ENCODE assay signal across 8 cellular contexts in genomic region chr10:93080350-93081046, GRCh38. TPM values are rescaled to one million over a fixed set of nuclear protein-coding genes. Genes with fewer than 3 reads are reported as not detected.
A peak's percentile ranks its signal among the peaks of the same experiment; 100 is the strongest.
DNase-seq lines count a peak whose midpoint lies in the region; ATAC-seq and TF ChIP-seq lines count a peak whose summit lies in the region.

No MANE protein-coding gene starts in this region.

- H3K4me2 ChIP-seq in DND-41 (ENCODE audit: insufficient read depth, low read length): no peak overlapping the region

- H3K36me3 ChIP-seq in DND-41 (ENCODE audit: insufficient read depth, low read length) (no peaks in the 10 kb centered on the region), SJSA1 (no peaks in the 10 kb centered on the region), adipocyte (ENCODE audit: control insufficient read depth, insufficient read depth, low read length, severe bottlenecking) (no peaks in the 10 kb centered on the region), left ventricle myocardium inferior (no peaks in the 10 kb centered on the region)

- H3K79me2 ChIP-seq in DND-41 (ENCODE audit: insufficient read depth, low read length): no peaks in the 10 kb centered on the region

- H3K9ac ChIP-seq in DND-41 (ENCODE audit: low read depth, low read length): no peak overlapping the region
- H3K9ac ChIP-seq in adipocyte (ENCODE audit: low read length): peak overlapping the region; percentile 39

- intact Hi-C loops in left ventricle myocardium inferior (cut with micrococcal nuclease): no loop called here

- no peak overlapping the region for H3K27ac ChIP-seq in DND-41 (ENCODE audit: low read length)
- H3K27ac ChIP-seq in SJSA1: peak overlapping the region; percentile 56
- H3K27ac ChIP-seq in left ventricle myocardium inferior (replicated peaks): no peak overlapping the region

- no peak overlapping the region for H3K4me3 ChIP-seq in DND-41 (ENCODE audit: low read depth in 1 of 2, low read length in 2 of 2)
- no peak overlapping the region for H3K4me3 ChIP-seq in SJSA1
- peak overlapping the region; percentile 63 for H3K4me3 ChIP-seq in adipocyte (ENCODE audit: low read length)
- no peak overlapping the region for H3K4me3 ChIP-seq in left ventricle myocardium inferior
- no peak overlapping the region for H3K4me3 ChIP-seq in retinal pigment epithelial cell (ENCODE audit: low read length)

- no peaks in the 10 kb centered on the region for H3K4me1 ChIP-seq in DND-41 (ENCODE audit: insufficient read depth, low read length)
- peaks cover 67% of the 10 kb centered on the region for H3K4me1 ChIP-seq in SJSA1 (replicated peaks)
- H3K4me1 ChIP-seq in adipocyte (ENCODE audit: control insufficient read depth, insufficient read depth, low read length): peaks cover 17% of the 10 kb centered on the region
- H3K4me1 ChIP-seq in left ventricle myocardium inferior: peaks cover under 1% of the 10 kb centered on the region

- ATAC-seq in DND-41 (ENCODE audit: insufficient read depth, low read depth): peak; percentile 80
- peak; percentile 57 for ATAC-seq in HG02588 (IDR thresholded peaks at IDR 0.05; ENCODE audit: unreplicated experiment)
- ATAC-seq in HG03139 (IDR thresholded peaks at IDR 0.05; ENCODE audit: unreplicated experiment): no peak

- TF ChIP-seq CTCF in DND-41 (IDR thresholded peaks at IDR 0.05; ENCODE audit: borderline replicate concordance, extremely low read depth, low read length, poor library complexity, severe bottlenecking): peak; percentile 82
- TF ChIP-seq CTCF in left ventricle myocardium inferior (IDR thresholded peaks at IDR 0.05; ENCODE audit: borderline replicate concordance): peak; percentile 87
- peak; percentile 84 for TF ChIP-seq CTCF in retinal pigment epithelial cell (conservative IDR thresholded peaks at IDR 0.05; ENCODE audit: low read depth, low read length)

- peak; percentile 45 for DNase-seq in DND-41
- peak; percentile 72 to 76 for DNase-seq in SJSA1 (ENCODE audit: low read depth in 1 of 2, low spot score in 2 of 2)
- DNase-seq in adipocyte (ENCODE audit: low read depth): peak; percentile 81
- DNase-seq in left ventricle myocardium inferior: peak; percentile 36
- no peak for DNase-seq in retinal pigment epithelial cell (ENCODE audit: low read depth)
- DNase-seq in NCI-H128 (lab: John Stamatoyannopoulos, UW; ENCODE audit: unreplicated experiment): no peak

- no peak overlapping the region for H2AFZ ChIP-seq in DND-41 (ENCODE audit: low read depth, low read length)

- 0 out of 2 replicates have a peak, but pooled peaks cover 3% of the 10 kb centered on the region for H4K20me1 ChIP-seq in DND-41 (ENCODE audit: insufficient read depth, low read length)

- H3K9me3 ChIP-seq in DND-41 (ENCODE audit: insufficient read depth, low read length, severe bottlenecking): no peaks in the 10 kb centered on the region
- H3K9me3 ChIP-seq in SJSA1 (replicated peaks): no peaks in the 10 kb centered on the region
- no peaks in the 10 kb centered on the region for H3K9me3 ChIP-seq in adipocyte (ENCODE audit: control insufficient read depth, low read length)
- no peaks in the 10 kb centered on the region for H3K9me3 ChIP-seq in left ventricle myocardium inferior (replicated peaks)

- H3K27me3 ChIP-seq in DND-41 (ENCODE audit: insufficient read depth, low read length, poor library complexity) (peaks cover 7% of the 10 kb centered on the region), SJSA1 (replicated peaks) (no peaks in the 10 kb centered on the region), adipocyte (replicated peaks; ENCODE audit: control insufficient read depth, insufficient read depth, low read length) (peaks cover 20% of the 10 kb centered on the region), left ventricle myocardium inferior (ENCODE audit: low read depth) (peaks cover 67% of the 10 kb centered on the region)

RNA-seq across cellular contexts. Expression of gene CYP26A1, which starts 6.8 kb away (rescaled TPM):
- total RNA-seq in SJSA1 (2014; rRNA removed; shearing (Covaris generic)): 1.2 and 1.7 TPM in 2 replicates
- not detected for total RNA-seq in left ventricle myocardium inferior

RNA-seq across cellular contexts. Expression of gene CYP26C1, which starts 19.9 kb away (rescaled TPM):
- not detected in 2 replicates for total RNA-seq in SJSA1 (2014; rRNA removed; shearing (Covaris generic))
- not detected for total RNA-seq in left ventricle myocardium inferior

Comparison
In these comparisons a context has a peak if more than half of its experiments do, and no peak if none do; other contexts are left out.
1. DNase-seq: peak in DND-41 (single experiment), SJSA1 (2 of 2), adipocyte (single experiment) and left ventricle myocardium inferior (single experiment); none in retinal pigment epithelial cell (single experiment) and NCI-H128 (single experiment).
2. Peak in every context shown above with its lines, with median percentiles within 50 percentile points of each other: CTCF ChIP-seq.